In the genomic region with DNA sequence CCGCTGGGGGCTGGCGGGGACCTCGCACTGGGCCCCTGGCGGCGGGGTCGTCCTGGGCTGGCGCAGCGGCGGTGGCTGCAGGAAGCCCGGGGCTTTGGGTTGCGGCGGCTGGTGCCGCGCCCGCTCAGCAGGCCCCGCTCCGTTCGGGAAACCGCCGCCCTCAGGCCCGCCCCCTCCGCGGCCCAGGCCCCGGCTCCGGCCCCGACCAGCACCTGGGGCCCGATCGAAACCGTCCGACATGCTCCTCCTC, we compare ENCODE assay signal across 8 cellular contexts. TPM values are rescaled to one million over a fixed set of nuclear protein-coding genes. Genes with fewer than 3 reads are reported as not detected.
DNase-seq lines count a peak whose midpoint lies in the region; ATAC-seq and TF ChIP-seq lines count a peak whose summit lies in the region.
"Not testable (repeated sequence)": the region's sequence is repeated elsewhere in the genome, so short reads cannot be mapped to it uniquely, and the experiment has no call there.

No MANE protein-coding gene starts in this region.

- POLR2A ChIA-PET in MCF 10A (lab: Yijun Ruan, JAX): interaction anchor here (0.7 to 4.8 kb wide), 8 partner anchors 13 to 86 kb away, joined by 3 to 67 read pairs (median 8); partner anchors contain the start of genes C5orf34, NNT and TMEM267

- TF ChIP-seq CTCF in GM06990 (IDR thresholded peaks at IDR 0.05; ENCODE audit: insufficient read depth, low read length, poor library complexity, severe bottlenecking); MCF 10A (IDR thresholded peaks at IDR 0.05; ENCODE audit: unreplicated experiment); left ventricle myocardium inferior (IDR thresholded peaks at IDR 0.05; ENCODE audit: borderline replicate concordance); nephron (IDR thresholded peaks at IDR 0.05; ENCODE audit: unreplicated experiment in 3 of 3); testis (IDR thresholded peaks at IDR 0.05): not testable (repeated sequence)

- H3K27me3 Mint-ChIP-seq in MCF 10A (ENCODE audit: insufficient read depth, unreplicated experiment); nephron (ENCODE audit: low read depth): not testable (repeated sequence)

- 0% methylated on average over 7 to 9 of the region's 30 CpGs for WGBS in testis, 2 donors

- not testable (repeated sequence) for H3K36me3 ChIP-seq in GM06990 (ENCODE audit: control insufficient read depth, insufficient read depth, low read length); left ventricle myocardium inferior; testis (ENCODE audit: low read depth, missing control alignments)
- H3K36me3 ChIP-seq in SK-N-MC (ENCODE audit: insufficient read depth, low read length): peaks cover 42% of the 10 kb centered on the region

- H3K36me3 Mint-ChIP-seq in MCF 10A (ENCODE audit: insufficient read depth, unreplicated experiment); nephron (ENCODE audit: low read depth): not testable (repeated sequence)

- H3K4me3 ChIP-seq in GM06990 (replicated peaks; ENCODE audit: low read depth, low read length) (peak overlapping the region; percentile 93), SK-N-MC (peak overlapping the region; percentile 98), left ventricle myocardium inferior (peak overlapping the region; percentile 85), testis (peak overlapping the region; percentile 82 to 93)

- CTCF ChIA-PET in MCF 10A (lab: Yijun Ruan, JAX): interaction anchor here (0.6 to 3.0 kb wide), 5 partner anchors 14 to 75 kb away, joined by 3 to 16 read pairs (median 3); partner anchors contain the start of gene NNT

- peak overlapping the region; percentile 95 for H3K9ac ChIP-seq in SK-N-MC (ENCODE audit: insufficient read length)

- H3K27ac Mint-ChIP-seq in MCF 10A (ENCODE audit: low read depth, unreplicated experiment) (peak overlapping the region; percentile 84), nephron (peak overlapping the region in 1 of 3 experiments; percentile 99)

- H3K4me3 Mint-ChIP-seq in MCF 10A (ENCODE audit: unreplicated experiment): not testable (repeated sequence)
- peak overlapping the region; percentile 89 to 95 (median 94) for H3K4me3 Mint-ChIP-seq in nephron

- H3K4me1 ChIP-seq in left ventricle myocardium inferior (peaks cover 61% of the 10 kb centered on the region), testis (peaks cover 12% of the 10 kb centered on the region)

- DNase-seq in GM06990 (ENCODE audit: extremely low read depth, insufficient read length); SK-N-MC (ENCODE audit: low read depth, low spot score); MCF 10A (ENCODE audit: unreplicated experiment); left ventricle myocardium inferior; testis: not testable (repeated sequence)

- not testable (repeated sequence) for H3K27me3 ChIP-seq in GM06990 (replicated peaks; ENCODE audit: control insufficient read depth, insufficient read depth, low read length); left ventricle myocardium inferior (ENCODE audit: low read depth); testis

- intact Hi-C loops in MCF 10A (cut with micrococcal nuclease) (loop anchor here (1.0 to 2.0 kb wide), 3 partner anchors 41 to 156 kb away; partner anchors contain the start of genes C5orf34 and NNT), left ventricle myocardium inferior (cut with micrococcal nuclease) (loop anchor here (10.0 kb wide), 1 partner anchor 48 kb away; the partner anchor contains the start of gene NNT)
- intact Hi-C loops in testis (cut with DNase I; ENCODE audit: low total_unique reads): not testable (repeated sequence)

- not testable (repeated sequence) for H3K9me3 Mint-ChIP-seq in MCF 10A (ENCODE audit: unreplicated experiment); nephron

- not testable (repeated sequence) for BruUV-seq in MCF 10A (replicated peaks; lab: Mats Ljungman, UMichigan)

- H3K27ac ChIP-seq in SK-N-MC: peak overlapping the region; percentile 84
- H3K27ac ChIP-seq in left ventricle myocardium inferior (replicated peaks): peak overlapping the region; percentile 98
- H3K27ac ChIP-seq in testis: peak overlapping the region; percentile 95 to 99

- H3K9me3 ChIP-seq in SK-N-MC (ENCODE audit: low read depth, low read length); left ventricle myocardium inferior (replicated peaks); testis: not testable (repeated sequence)

- not testable (repeated sequence) for TF ChIP-seq POLR2A in testis (IDR thresholded peaks at IDR 0.05)

- ATAC-seq in GM21717 (IDR thresholded peaks at IDR 0.05; ENCODE audit: unreplicated experiment) (peak; percentile 92), HG03196 (IDR thresholded peaks at IDR 0.05; ENCODE audit: unreplicated experiment) (peak; percentile 88)

- not testable (repeated sequence) for H3K4me1 Mint-ChIP-seq in MCF 10A (ENCODE audit: insufficient read depth, unreplicated experiment); nephron

RNA-seq across cellular contexts. Expression of gene PAIP1, which starts 0.3 kb away (rescaled TPM):
- total RNA-seq in MCF 10A (2022) (105 and 116 TPM in 2 replicates), left ventricle myocardium inferior (129 TPM), testis (100 to 1,000 TPM; 103 to 117 TPM)
- 135 TPM for polyA plus RNA-seq in testis (ENCODE audit: insufficient read depth, low read depth, low replicate concordance)

RNA-seq across cellular contexts. Expression of gene C5orf34, which starts 41.6 kb away (rescaled TPM):
- 3.9 and 5.9 TPM in 2 replicates for total RNA-seq in MCF 10A (2022)
- 0.22 TPM for total RNA-seq in left ventricle myocardium inferior
- total RNA-seq in testis: 1 to 10 TPM; 8.5 to 8.9 TPM
- 5.5 TPM for polyA plus RNA-seq in testis (ENCODE audit: insufficient read depth, low read depth, low replicate concordance)

RNA-seq across cellular contexts. Expression of gene NNT, which starts 46.4 kb away (rescaled TPM):
- total RNA-seq in MCF 10A (2022) (38.4 and 52.3 TPM in 2 replicates), left ventricle myocardium inferior (656 TPM), testis (10 to 100 TPM; 32.1 to 55.0 TPM)
- 25.4 TPM for polyA plus RNA-seq in testis (ENCODE audit: insufficient read depth, low read depth, low replicate concordance)

Comparison
In these comparisons a context has a peak if more than half of its experiments do, and no peak if none do; other contexts are left out.
1. RNA of gene NNT, which starts 46.4 kb away (total RNA-seq): 656 TPM in left ventricle myocardium inferior (single experiment); 32.1 to 55.0 TPM in testis and 38.4 to 52.3 TPM in MCF 10A; every median in the first group is over 10 times any median in the second.
2. Peak in every context shown above with its lines, with median percentiles within 50 percentile points of each other: H3K4me3 ChIP-seq and H3K27ac ChIP-seq.